In genomic region chr10:124079864-124080263, GRCh38 we compare ENCODE assay signal across 18 cellular contexts.
"Had no signal": no experiment of that assay in that cellular context is flagged by ENCODE, and none has a peak within 500 bp of the region (broad histone marks: within the 10 kb centered on the region; RNA-seq: fewer than 3 reads in every experiment).

No MANE protein-coding gene starts in this region.

- H3K4me3 Mint-ChIP-seq: activated CD4-positive, alpha-beta memory T cell treated with anti-CD3 and anti-CD28 coated beads for 36 hours; activated naive CD8-positive, alpha-beta T cell treated with anti-CD3 and anti-CD28 coated beads for 36 hours; activated T-cell treated with anti-CD3 and anti-CD28 coated beads, Interleukin-2, amount 50 U/mL, for 4 hours; dendritic cell treated with granulocyte-macrophage colony-stimulating factor and Interleukin-4, amounts not matched to agents 40 ng/mL and 50 ng/mL, for 4 days; endodermal cell; natural killer cell treated with Interleukin-12 subunit alpha and Interleukin-12 subunit beta and Interleukin-15 and Interleukin-18, amount 100 ng/mL, for 72 hours; T-helper 2 cell treated with Interferon-gamma antibody and Interleukin-4, amounts not matched to agents 5 μg/mL and 100 μg/mL, for 36 hours; type B pancreatic cell had no signal

- H3K36me3 ChIP-seq: brain microvascular endothelial cell, pancreas had no signal

- ATAC-seq: activated CD4-positive, CD25-positive, alpha-beta regulatory T cell treated with anti-CD3 and anti-CD28 coated beads, Interleukin-2, amount 50 U/mL, for 24 hours; activated T-cell treated with anti-CD3 and anti-CD28 coated beads, Interleukin-2, amount 50 U/mL, for 4 hours; left colon; natural killer cell treated with Interleukin-12 subunit alpha and Interleukin-12 subunit beta and Interleukin-15 and Interleukin-18, amount 100 ng/mL, for 72 hours; pancreas had no signal

- H3K27ac ChIP-seq: brain microvascular endothelial cell, pancreas, skin epidermis had no signal

- H3K4me1 ChIP-seq: pancreas had no signal

- H3K36me3 Mint-ChIP-seq: activated CD4-positive, alpha-beta memory T cell treated with anti-CD3 and anti-CD28 coated beads for 36 hours; activated naive CD8-positive, alpha-beta T cell treated with anti-CD3 and anti-CD28 coated beads for 36 hours; natural killer cell treated with Interleukin-12 subunit alpha and Interleukin-12 subunit beta and Interleukin-15 and Interleukin-18, amount 100 ng/mL, for 72 hours had no signal

- H3K4me1 Mint-ChIP-seq: activated naive CD8-positive, alpha-beta T cell treated with anti-CD3 and anti-CD28 coated beads for 36 hours had no signal

- H3K27me3 Mint-ChIP-seq: activated naive CD8-positive, alpha-beta T cell treated with anti-CD3 and anti-CD28 coated beads for 36 hours; type B pancreatic cell had no signal

- H3K27ac Mint-ChIP-seq: activated CD4-positive, alpha-beta memory T cell treated with anti-CD3 and anti-CD28 coated beads for 36 hours; activated naive CD8-positive, alpha-beta T cell treated with anti-CD3 and anti-CD28 coated beads for 36 hours; dendritic cell treated with granulocyte-macrophage colony-stimulating factor and Interleukin-4, amounts not matched to agents 40 ng/mL and 50 ng/mL, for 4 days; endodermal cell; natural killer cell treated with Interleukin-12 subunit alpha and Interleukin-12 subunit beta and Interleukin-15 and Interleukin-18, amount 100 ng/mL, for 72 hours; T-helper 2 cell treated with Interferon-gamma antibody and Interleukin-4, amounts not matched to agents 5 μg/mL and 100 μg/mL, for 36 hours; type B pancreatic cell had no signal

- H3K27me3 ChIP-seq: brain microvascular endothelial cell, pancreas had no signal

- H3K9me3 Mint-ChIP-seq: activated CD4-positive, alpha-beta memory T cell treated with anti-CD3 and anti-CD28 coated beads for 36 hours; activated naive CD8-positive, alpha-beta T cell treated with anti-CD3 and anti-CD28 coated beads for 36 hours; activated T-cell treated with anti-CD3 and anti-CD28 coated beads, Interleukin-2, amount 50 U/mL, for 4 hours; dendritic cell treated with granulocyte-macrophage colony-stimulating factor and Interleukin-4, amounts not matched to agents 40 ng/mL and 50 ng/mL, for 4 days; endodermal cell; natural killer cell treated with Interleukin-12 subunit alpha and Interleukin-12 subunit beta and Interleukin-15 and Interleukin-18, amount 100 ng/mL, for 72 hours; T-helper 2 cell treated with Interferon-gamma antibody and Interleukin-4, amounts not matched to agents 5 μg/mL and 100 μg/mL, for 36 hours; type B pancreatic cell had no signal

- H3K9me3 ChIP-seq: pancreas had no signal

- H3K4me3 ChIP-seq: lung, pancreas, skin epidermis had no signal

- DNase-seq: activated CD4-positive, alpha-beta memory T cell treated with anti-CD3 and anti-CD28 coated beads for 36 hours; activated effector memory CD4-positive, alpha-beta T cell treated with anti-CD3 and anti-CD28 coated beads, Interleukin-2, amount 50 U/mL, for 16 hours; activated naive CD8-positive, alpha-beta T cell treated with anti-CD3 and anti-CD28 coated beads for 36 hours; activated T-cell treated with anti-CD3 and anti-CD28 coated beads, Interleukin-2, amount 50 U/mL, for 4 hours; brain microvascular endothelial cell; endodermal cell; head of caudate nucleus; left colon; pancreas; stimulated activated CD4-positive, alpha-beta T cell treated with anti-CD3 and anti-CD28 coated beads, Interleukin-4, amount 100 ng/mL, for 4 hours; SW 1271 had no signal
